In genomic region chr6:30483677-30484279, GRCh38 we compare ENCODE assay signal across 8 cellular contexts. TPM values are rescaled to one million over a fixed set of nuclear protein-coding genes. Genes with fewer than 3 reads are reported as not detected.
DNase-seq lines count a peak whose midpoint lies in the region; ATAC-seq and TF ChIP-seq lines count a peak whose summit lies in the region.

No MANE protein-coding gene starts in this region.

- H3K9ac ChIP-seq in mesenchymal stem cell (ENCODE audit: low read length) = no peak overlapping the region

- H3K79me1 ChIP-seq in mesenchymal stem cell (replicated peaks; ENCODE audit: low read length, poor library complexity, severe bottlenecking) = no peaks in the 10 kb centered on the region

- H4K91ac ChIP-seq in mesenchymal stem cell (ENCODE audit: low read length) = no peak overlapping the region

- H2BK5ac ChIP-seq in mesenchymal stem cell (ENCODE audit: low read depth, low read length, poor library complexity, severe bottlenecking) = no peak overlapping the region

- no peak overlapping the region for H3K27ac ChIP-seq in mesenchymal stem cell (ENCODE audit: low read length, poor library complexity, severe bottlenecking)

- H3K4me3 ChIP-seq in mesenchymal stem cell (ENCODE audit: insufficient read depth in 1 of 2, low read depth in 1 of 2, low read length in 2 of 2) = no peak overlapping the region

- WGBS in mesenchymal stem cell = 40% methylated on average over 6 of the region's 7 CpGs

- H3K18ac ChIP-seq in mesenchymal stem cell (ENCODE audit: low read depth in 1 of 2, low read length in 2 of 2) = no peak overlapping the region

- H3K14ac ChIP-seq in mesenchymal stem cell (ENCODE audit: low read length in 2 of 2) = no peak overlapping the region

- no peak overlapping the region for H2AFZ ChIP-seq in mesenchymal stem cell (ENCODE audit: low read depth, low read length)

- DNase-seq in AG09319 (ENCODE audit: extremely low read depth, low read depth) = peak; percentile 43
- peak; percentile 44 to 71 for DNase-seq in NOMO-1 (lab: John Stamatoyannopoulos, UW; ENCODE audit: unreplicated experiment in 2 of 2)
- DNase-seq in cerebellar cortex (ENCODE audit: low spot score) = peak; percentile 62
- peak; percentile 73 for DNase-seq in mesenchymal stem cell
- no peak for DNase-seq in NCI-H524 treated with DMSO at 0.1 percent for 48 hours (lab: John Stamatoyannopoulos, UW)
- no peak for DNase-seq in posterior vena cava (ENCODE audit: low spot score)

- peaks cover 26 to 42% of the 10 kb centered on the region in 2 experiments for H3K27me3 ChIP-seq in mesenchymal stem cell (ENCODE audit: control insufficient read depth in 1 of 2, insufficient read depth in 1 of 2, low read length in 2 of 2)

- intact Hi-C loops in posterior vena cava (cut with DNase I) = loop anchor here in 1 of 2 donors (5.0 kb wide), 2 partner anchors 59 to 114 kb away; no protein-coding TSS in a partner anchor

- no peak overlapping the region for H2BK15ac ChIP-seq in mesenchymal stem cell (ENCODE audit: low read depth, poor library complexity, severe bottlenecking)

- no peak for ATAC-seq in HG03159 (IDR thresholded peaks at IDR 0.05; ENCODE audit: unreplicated experiment)

- no peak overlapping the region for H3K4me2 ChIP-seq in mesenchymal stem cell (ENCODE audit: low read length, poor library complexity, severe bottlenecking)

- no peaks in the 10 kb centered on the region for H3K36me3 ChIP-seq in mesenchymal stem cell (ENCODE audit: control insufficient read depth in 1 of 2, insufficient read depth in 2 of 2, low read depth in 1 of 2, low read length in 2 of 2)

- H3K9me3 ChIP-seq in mesenchymal stem cell (ENCODE audit: control insufficient read depth, low read length) = no peaks in the 10 kb centered on the region

- H3K4me1 ChIP-seq in mesenchymal stem cell (ENCODE audit: control insufficient read depth, insufficient read depth, low read depth, low read length) = peaks cover 4% of the 10 kb centered on the region

- no peak overlapping the region for H4K8ac ChIP-seq in mesenchymal stem cell (ENCODE audit: low read length)

- no peak overlapping the region for H2BK12ac ChIP-seq in mesenchymal stem cell (ENCODE audit: low read length in 2 of 2)

- H2BK120ac ChIP-seq in mesenchymal stem cell (ENCODE audit: low read depth, low read length) = no peak overlapping the region

- H3K4ac ChIP-seq in mesenchymal stem cell (ENCODE audit: low read depth in 1 of 2, low read length in 2 of 2) = no peak overlapping the region

- TF ChIP-seq CTCF in AG09319 (IDR thresholded peaks at IDR 0.05; ENCODE audit: low read depth, low read length) = peak; percentile 57
- peak; percentile 62 for TF ChIP-seq CTCF in GM12873 (IDR thresholded peaks at IDR 0.05; ENCODE audit: insufficient read depth, low read depth, low read length, missing control alignments)

- H2AK5ac ChIP-seq in mesenchymal stem cell (ENCODE audit: low read length, severe bottlenecking) = no peak overlapping the region

- no peak overlapping the region for H3K23ac ChIP-seq in mesenchymal stem cell (ENCODE audit: low read length in 2 of 2)

RNA-seq across cellular contexts. Expression of gene HLA-E, which starts 5.5 kb away (rescaled TPM):
- polyA plus RNA-seq in mesenchymal stem cell (2013, experiment 1 of 2) = 151 TPM
- polyA plus RNA-seq in mesenchymal stem cell (2013, experiment 2 of 2) = 150 TPM
- total RNA-seq in posterior vena cava = 100 to 1,000 TPM; 304 to 327 TPM

Comparison
In these comparisons a context has a peak if more than half of its experiments do, and no peak if none do; other contexts are left out.
1. DNase-seq: peak in AG09319 (single experiment), NOMO-1 (2 of 2), cerebellar cortex (single experiment) and mesenchymal stem cell (single experiment); none in NCI-H524 treated with DMSO at 0.1 percent for 48 hours (single experiment) and posterior vena cava (single experiment).